In the genomic region with DNA sequence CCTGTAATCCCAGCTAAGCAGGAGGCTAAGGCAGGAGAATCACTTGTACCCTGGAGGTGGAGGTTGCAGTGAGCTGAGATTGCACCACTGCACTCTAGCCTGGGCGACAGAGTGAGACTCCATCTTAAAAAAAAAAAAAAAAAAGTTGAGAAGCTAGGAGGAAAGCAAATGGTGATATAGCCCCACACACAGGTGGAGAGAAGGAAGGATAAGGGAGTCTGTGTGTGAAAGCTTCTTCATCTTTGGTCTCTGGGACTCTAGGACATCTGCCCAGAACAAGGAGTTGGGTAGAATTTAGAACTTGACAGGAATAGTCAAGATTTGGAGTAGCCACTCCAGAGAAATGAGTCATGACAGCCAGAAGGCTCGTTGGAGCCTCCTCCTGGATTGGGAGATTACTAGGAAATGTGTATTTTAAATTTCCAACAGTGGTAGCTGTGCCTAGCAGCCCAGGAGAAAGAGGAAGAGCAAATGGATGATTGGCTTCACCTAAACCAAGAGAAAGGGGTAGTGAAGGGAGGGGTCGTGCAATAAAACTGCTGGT, we compare ENCODE assay signal across 28 cellular contexts. TPM values are rescaled to one million over a fixed set of nuclear protein-coding genes. Genes with fewer than 3 reads are reported as not detected.
DNase-seq lines count a peak whose midpoint lies in the region; ATAC-seq and TF ChIP-seq lines count a peak whose summit lies in the region.
"Had no signal": no experiment of that assay in that cellular context is flagged by ENCODE, and none has a peak within 500 bp of the region (broad histone marks: within the 10 kb centered on the region; RNA-seq: fewer than 3 reads in every experiment).

No MANE protein-coding gene starts in this region.

- no peak overlapping the region for H4K8ac ChIP-seq in mesendoderm (ENCODE audit: low read depth, low read length)

- no peaks in the 10 kb centered on the region for H3K27me3 Mint-ChIP-seq in stimulated activated naive CD8-positive, alpha-beta T cell treated with anti-CD3 and anti-CD28 coated beads, Interleukin-15, amount 100 ng/mL, for 72 hours
- H3K27me3 Mint-ChIP-seq: activated naive CD8-positive, alpha-beta T cell treated with anti-CD3 and anti-CD28 coated beads, Interleukin-2, amount 10 ng/mL, durations not matched to agents 7 days and 5 days; central memory CD8-positive, alpha-beta T cell; T-helper 17 cell had no signal

- no peaks in the 10 kb centered on the region for H3K79me2 ChIP-seq in mesendoderm (ENCODE audit: control insufficient read depth, insufficient read depth, low read length)

- H2BK120ac ChIP-seq in mesendoderm (ENCODE audit: low read depth, low read length): no peak overlapping the region

- DNase-seq in AG09309 (ENCODE audit: low read depth) (no peak), HCEC 1CT (peak; percentile 12), RPMI7951 (ENCODE audit: low read depth) (peak; percentile 36), hepatic stellate cell (ENCODE audit: low spot score) (peak; percentile 26), mesendoderm (no peak), aorta (no peak)
- DNase-seq in stimulated activated naive CD8-positive, alpha-beta T cell treated with anti-CD3 and anti-CD28 coated beads, Interleukin-15, amount 100 ng/mL, for 72 hours: no peak
- DNase-seq: activated CD4-positive, alpha-beta T cell treated with anti-CD3 and anti-CD28 coated beads for 1 hour; activated effector memory CD4-positive, alpha-beta T cell treated with anti-CD3 and anti-CD28 coated beads, Interleukin-2, amount 50 U/mL, for 16 hours; activated naive CD8-positive, alpha-beta T cell treated with anti-CD3 and anti-CD28 coated beads, Interleukin-2, amount 10 ng/mL, durations not matched to agents 7 days and 5 days; activated T-cell treated with anti-CD3 and anti-CD28 coated beads for 4 hours; C1 segment of cervical spinal cord; DND-41; dorsolateral prefrontal cortex; NCI-H1417 treated with DMSO at 0.1 percent for 48 hours; NCI-H2081 treated with DMSO at 0.1 percent for 48 hours; NCI-H345; posterior cingulate gyrus; right cardiac atrium; SK-N-SH; spleen; T-helper 17 cell; upper lobe of left lung had no signal

- peak; percentile 3 for TF ChIP-seq CTCF in AG09309 (IDR thresholded peaks at IDR 0.05; ENCODE audit: control insufficient read depth, insufficient read depth, low read depth, low read length, missing control alignments)

- H3K36me3 ChIP-seq in mesendoderm (ENCODE audit: control insufficient read depth, insufficient read depth, low read length): no peaks in the 10 kb centered on the region
- H3K36me3 ChIP-seq in aorta (ENCODE audit: control insufficient read depth in 1 of 2, insufficient read depth in 2 of 2, low read length in 1 of 2): peaks cover 0 to 1% of the 10 kb centered on the region in 2 donors
- H3K36me3 ChIP-seq: neural progenitor cell had no signal

- H3K18ac ChIP-seq in mesendoderm (ENCODE audit: low read length): no peak overlapping the region

- no peaks in the 10 kb centered on the region for H3K4me1 Mint-ChIP-seq in stimulated activated naive CD8-positive, alpha-beta T cell treated with anti-CD3 and anti-CD28 coated beads, Interleukin-15, amount 100 ng/mL, for 72 hours
- H3K4me1 Mint-ChIP-seq: activated naive CD8-positive, alpha-beta T cell treated with anti-CD3 and anti-CD28 coated beads, Interleukin-2, amount 10 ng/mL, durations not matched to agents 7 days and 5 days; central memory CD8-positive, alpha-beta T cell had no signal

- TF ChIP-seq POLR2A in GM18505 (IDR thresholded peaks at IDR 0.05; ENCODE audit: borderline replicate concordance, extremely low read depth, insufficient read depth, insufficient read length): no peak

- H3K4me2 ChIP-seq in mesendoderm (ENCODE audit: low read length): no peak overlapping the region
- H3K4me2 ChIP-seq: GM23338, neural progenitor cell, SK-N-SH had no signal

- no peak for ATAC-seq in GM18505 (IDR thresholded peaks at IDR 0.05; ENCODE audit: unreplicated experiment)
- no peak for ATAC-seq in stimulated activated naive CD8-positive, alpha-beta T cell treated with anti-CD3 and anti-CD28 coated beads, Interleukin-15, amount 100 ng/mL, for 72 hours
- ATAC-seq in aorta (ENCODE audit: low FRiP score): no peak
- ATAC-seq: GM12878, GM23338, right cardiac atrium, T-helper 17 cell had no signal

- no peak overlapping the region for H3K4me3 Mint-ChIP-seq in stimulated activated naive CD8-positive, alpha-beta T cell treated with anti-CD3 and anti-CD28 coated beads, Interleukin-15, amount 100 ng/mL, for 72 hours
- H3K4me3 Mint-ChIP-seq: activated naive CD8-positive, alpha-beta T cell treated with anti-CD3 and anti-CD28 coated beads, Interleukin-2, amount 10 ng/mL, durations not matched to agents 7 days and 5 days; central memory CD8-positive, alpha-beta T cell; GM23338; neural progenitor cell; T-helper 17 cell had no signal

- no peak overlapping the region for H2BK15ac ChIP-seq in mesendoderm (replicated peaks; ENCODE audit: low read depth)

- no peaks in the 10 kb centered on the region for H3K27me3 ChIP-seq in mesendoderm (ENCODE audit: insufficient read depth, low read length, poor library complexity)
- no peaks in the 10 kb centered on the region for H3K27me3 ChIP-seq in aorta (ENCODE audit: control insufficient read depth in 1 of 2, insufficient read depth in 2 of 2, low read length in 1 of 2)
- H3K27me3 ChIP-seq: dorsolateral prefrontal cortex, neural progenitor cell, spleen, upper lobe of left lung had no signal

- H3K27ac ChIP-seq in mesendoderm (ENCODE audit: low read depth, low read length): no peak overlapping the region
- no peak overlapping the region for H3K27ac ChIP-seq in aorta (ENCODE audit: low read depth in 1 of 2, low read length in 2 of 2)
- H3K27ac ChIP-seq: dorsolateral prefrontal cortex, neural progenitor cell, upper lobe of left lung had no signal

- no peak overlapping the region for H3K9ac ChIP-seq in mesendoderm (ENCODE audit: low read length)
- H3K9ac ChIP-seq: neural progenitor cell, SK-N-SH had no signal

- no peak overlapping the region for H3K4ac ChIP-seq in mesendoderm (ENCODE audit: low read depth, low read length)

- H3K4me3 ChIP-seq in AG09309 (ENCODE audit: control insufficient read depth, low read depth, low read length) (no peak overlapping the region), mesendoderm (ENCODE audit: low read length) (no peak overlapping the region), aorta (ENCODE audit: low read length in 2 of 2) (no peak overlapping the region)
- H3K4me3 ChIP-seq: dorsolateral prefrontal cortex, GM12878, GM23338, neural progenitor cell, spleen, upper lobe of left lung had no signal

- H4K5ac ChIP-seq in mesendoderm (ENCODE audit: low read length): no peak overlapping the region

- no peak overlapping the region for H2AK5ac ChIP-seq in mesendoderm (ENCODE audit: low read length)

- no peak overlapping the region for H3K56ac ChIP-seq in mesendoderm (ENCODE audit: low read length)

- peak overlapping the region in 1 of 2 donors; percentile 80 for H3K27ac Mint-ChIP-seq in stimulated activated naive CD8-positive, alpha-beta T cell treated with anti-CD3 and anti-CD28 coated beads, Interleukin-15, amount 100 ng/mL, for 72 hours
- H3K27ac Mint-ChIP-seq: activated naive CD8-positive, alpha-beta T cell treated with anti-CD3 and anti-CD28 coated beads, Interleukin-2, amount 10 ng/mL, durations not matched to agents 7 days and 5 days; GM23338; neural progenitor cell; T-helper 17 cell had no signal

- peaks cover 5% of the 10 kb centered on the region for H3K4me1 ChIP-seq in mesendoderm (ENCODE audit: control insufficient read depth, low read depth, low read length)
- no peaks in the 10 kb centered on the region for H3K4me1 ChIP-seq in aorta (ENCODE audit: control insufficient read depth in 1 of 2, insufficient read depth in 2 of 2, low read length in 2 of 2)
- H3K4me1 ChIP-seq: spleen, upper lobe of left lung had no signal

- no peaks in the 10 kb centered on the region for H3K9me3 Mint-ChIP-seq in stimulated activated naive CD8-positive, alpha-beta T cell treated with anti-CD3 and anti-CD28 coated beads, Interleukin-15, amount 100 ng/mL, for 72 hours
- H3K9me3 Mint-ChIP-seq: activated naive CD8-positive, alpha-beta T cell treated with anti-CD3 and anti-CD28 coated beads, Interleukin-2, amount 10 ng/mL, durations not matched to agents 7 days and 5 days; central memory CD8-positive, alpha-beta T cell; GM23338; neural progenitor cell had no signal

- no peak overlapping the region for H3K23ac ChIP-seq in mesendoderm (ENCODE audit: low read length)

- intact Hi-C loops in aorta (cut with DNase I): no loop called here

- H2BK5ac ChIP-seq in mesendoderm (ENCODE audit: low read length): no peak overlapping the region

- no peaks in the 10 kb centered on the region for H3K79me1 ChIP-seq in mesendoderm (ENCODE audit: low read length)

- no CpG with 5 or more reads among the region's 3 CpGs for WGBS in mesendoderm (ENCODE audit: extremely low coverage, insufficient coverage, low lambda C conversion rate)
- WGBS in aorta, 2 donors: 64 to 65% methylated on average over 3 of the region's 3 CpGs

- no peaks in the 10 kb centered on the region for H3K9me3 ChIP-seq in aorta (ENCODE audit: control insufficient read depth, low read length)
- H3K9me3 ChIP-seq: SK-N-SH, spleen, upper lobe of left lung had no signal

RNA-seq across cellular contexts. Expression of gene NPL, which starts 19.9 kb away (rescaled TPM):
- total RNA-seq in RPMI7951 (2014; rRNA removed; shearing (Covaris generic)): 1.9 and 2.6 TPM in 2 replicates
- polyA plus RNA-seq in mesendoderm (2013, experiment 1 of 2): 2.9 TPM
- 2.8 TPM for polyA plus RNA-seq in mesendoderm (2013, experiment 2 of 2)
- 10 to 100 TPM; 16.1 to 36.6 TPM for total RNA-seq in aorta
- 10 to 100 TPM in 1 of 2 donors, 1 to 10 TPM in 1; 4.8 to 14.8 TPM for polyA plus RNA-seq in aorta

RNA-seq across cellular contexts. Expression of gene DHX9, which starts 29.7 kb away (rescaled TPM):
- 121 and 126 TPM in 2 replicates for total RNA-seq in RPMI7951 (2014; rRNA removed; shearing (Covaris generic))
- polyA plus RNA-seq in mesendoderm (2013, experiment 1 of 2): 160 TPM
- 165 TPM for polyA plus RNA-seq in mesendoderm (2013, experiment 2 of 2)
- total RNA-seq in aorta: 10 to 100 TPM; 91.5 to 95.9 TPM
- polyA plus RNA-seq in aorta: 10 to 100 TPM; 32.2 to 53.8 TPM

Comparison
In these comparisons a context has a peak if more than half of its experiments do, and no peak if none do; other contexts are left out.
1. DNase-seq: peak in HCEC 1CT (single experiment), RPMI7951 (single experiment) and hepatic stellate cell (single experiment); none in AG09309 (single experiment), mesendoderm (single experiment), stimulated activated naive CD8-positive, alpha-beta T cell treated with anti-CD3 and anti-CD28 coated beads, Interleukin-15, amount 100 ng/mL, for 72 hours (0 of 2) and aorta (0 of 2).